Comparison of ENCODE assay signal across 8 cellular contexts in genomic region chr21:33380483-33380998, GRCh38. TPM values are rescaled to one million over a fixed set of nuclear protein-coding genes. Genes with fewer than 3 reads are reported as not detected.
DNase-seq lines count a peak whose midpoint lies in the region; ATAC-seq and TF ChIP-seq lines count a peak whose summit lies in the region.

No MANE protein-coding gene starts in this region.

- H3K9me3 ChIP-seq in gastrocnemius medialis, result no peaks in the 10 kb centered on the region
- H3K9me3 ChIP-seq in neural progenitor cell (ENCODE audit: low read depth), result no peaks in the 10 kb centered on the region

- intact Hi-C loops in cardiac septum (cut with DNase I) (loop anchor here (2.0 kb wide), 1 partner anchor 22 kb away; the partner anchor contains the start of gene IFNGR2), gastrocnemius medialis (cut with DNase I; ENCODE audit: low total_unique reads) (loop anchor here (2.0 to 10.0 kb wide), 2 partner anchors 54 to 56 kb away; partner anchors contain the start of gene IFNAR1)

- TF ChIP-seq POLR2A in GM18951 (IDR thresholded peaks at IDR 0.05; ENCODE audit: extremely low read depth, insufficient read depth, insufficient read length), result peak; percentile 40
- TF ChIP-seq POLR2A in gastrocnemius medialis (IDR thresholded peaks at IDR 0.05), result peak; percentile 27 to 41

- CTCF ChIA-PET in AG04449 (lab: Yijun Ruan, JAX), result interaction anchor here (0.6 to 6.4 kb wide), 5 partner anchors 20 to 183 kb away, joined by 3 to 64 read pairs (median 7); no protein-coding TSS in a partner anchor
- CTCF ChIA-PET in activated naive CD4-positive, alpha-beta T cell treated with anti-CD3 and anti-CD28 coated beads, Interleukin-2, amount 10 ng/mL, durations not matched to agents 7 days and 5 days (lab: Charles Lee), result interaction anchor here (1.2 to 2.0 kb wide), 3 partner anchors 19 to 181 kb away, joined by 4 to 8 read pairs (median 5); no protein-coding TSS in a partner anchor

- peaks cover 64% of the 10 kb centered on the region for H3K4me1 Mint-ChIP-seq in activated naive CD4-positive, alpha-beta T cell treated with anti-CD3 and anti-CD28 coated beads, Interleukin-2, amount 10 ng/mL, durations not matched to agents 7 days and 5 days
- H3K4me1 Mint-ChIP-seq in neural progenitor cell, result peaks cover 15% of the 10 kb centered on the region

- H3K27ac ChIP-seq in gastrocnemius medialis (peak overlapping the region; percentile 72 to 80 (median 78)), neural progenitor cell (no peak overlapping the region)

- no peak for TF ChIP-seq CTCF in AG04449 (IDR thresholded peaks at IDR 0.05; ENCODE audit: insufficient read depth, low read length, missing control alignments)
- TF ChIP-seq CTCF in gastrocnemius medialis (IDR thresholded peaks at IDR 0.05 in 4 of 5, conservative IDR thresholded peaks at IDR 0.05 in 1 of 5), result no peak
- no peak for TF ChIP-seq CTCF in neural progenitor cell (IDR thresholded peaks at IDR 0.05)

- H3K9me3 Mint-ChIP-seq in activated naive CD4-positive, alpha-beta T cell treated with anti-CD3 and anti-CD28 coated beads, Interleukin-2, amount 10 ng/mL, durations not matched to agents 7 days and 5 days, result no peaks in the 10 kb centered on the region
- no peaks in the 10 kb centered on the region for H3K9me3 Mint-ChIP-seq in neural progenitor cell

- POLR2A ChIA-PET in AG04449 (lab: Yijun Ruan, JAX), result interaction anchor here (0.6 to 1.3 kb wide), 2 partner anchors 16 to 24 kb away, joined by 3 to 6 read pairs; no protein-coding TSS in a partner anchor

- H3F3A ChIP-seq in neural progenitor cell (ENCODE audit: low read depth), result no peaks in the 10 kb centered on the region

- H3K36me3 ChIP-seq in gastrocnemius medialis (no peaks in the 10 kb centered on the region), neural progenitor cell (no peaks in the 10 kb centered on the region)

- no peak overlapping the region for H3K4me2 ChIP-seq in neural progenitor cell

- peaks cover 18 to 34% of the 10 kb centered on the region in 2 donors for H3K4me1 ChIP-seq in gastrocnemius medialis
- no peaks in the 10 kb centered on the region for H3K4me1 ChIP-seq in neural progenitor cell

- no peaks in the 10 kb centered on the region for H3K79me2 ChIP-seq in neural progenitor cell (ENCODE audit: low read depth)

- no peak overlapping the region for H2AFZ ChIP-seq in neural progenitor cell (replicated peaks)

- H3K27me3 Mint-ChIP-seq in activated naive CD4-positive, alpha-beta T cell treated with anti-CD3 and anti-CD28 coated beads, Interleukin-2, amount 10 ng/mL, durations not matched to agents 7 days and 5 days, result peaks cover 60% of the 10 kb centered on the region
- peaks cover 6% of the 10 kb centered on the region for H3K27me3 Mint-ChIP-seq in neural progenitor cell (ENCODE audit: insufficient read depth, low read depth)

- peak; percentile 89 for DNase-seq in AG04449 (ENCODE audit: low read depth, low spot score)
- DNase-seq in SK-MEL-5 (ENCODE audit: low read depth, low spot score), result peak; percentile 96
- peak; percentile 90 for DNase-seq in activated naive CD4-positive, alpha-beta T cell treated with anti-CD3 and anti-CD28 coated beads, Interleukin-2, amount 10 ng/mL, durations not matched to agents 7 days and 5 days
- peak; percentile 97 for DNase-seq in cardiac septum (ENCODE audit: low spot score)
- peak; percentile 86 to 92 for DNase-seq in gastrocnemius medialis
- no peak for DNase-seq in neural progenitor cell (ENCODE audit: low spot score)

- H3K27me3 ChIP-seq in gastrocnemius medialis (no peaks in the 10 kb centered on the region), neural progenitor cell (no peaks in the 10 kb centered on the region)

- no peak overlapping the region for H3K4me3 Mint-ChIP-seq in activated naive CD4-positive, alpha-beta T cell treated with anti-CD3 and anti-CD28 coated beads, Interleukin-2, amount 10 ng/mL, durations not matched to agents 7 days and 5 days
- H3K4me3 Mint-ChIP-seq in neural progenitor cell, result no peak overlapping the region

- H3K9ac ChIP-seq in neural progenitor cell, result no peak overlapping the region

- peak overlapping the region; percentile 89 for H3K27ac Mint-ChIP-seq in activated naive CD4-positive, alpha-beta T cell treated with anti-CD3 and anti-CD28 coated beads, Interleukin-2, amount 10 ng/mL, durations not matched to agents 7 days and 5 days
- no peak overlapping the region for H3K27ac Mint-ChIP-seq in neural progenitor cell

- no peaks in the 10 kb centered on the region for H4K20me1 ChIP-seq in neural progenitor cell (ENCODE audit: low read depth)

- in situ Hi-C loops in GM18951 (cut with MboI; ENCODE audit: low sequenced_read_pairs, unreplicated experiment) (no loop called here), SK-MEL-5 (cut with HindIII; ENCODE audit: low pct_unique_long_range_greater_than_20kb, low sequenced_read_pairs) (no loop called here), gastrocnemius medialis (cut with MboI; ENCODE audit: low sequenced_read_pairs in 4 of 4) (no loop called here)

- no peak overlapping the region for H3K4me3 ChIP-seq in AG04449 (ENCODE audit: low read depth, low read length)
- no peak overlapping the region for H3K4me3 ChIP-seq in gastrocnemius medialis
- no peak overlapping the region for H3K4me3 ChIP-seq in neural progenitor cell

- peaks cover 5% of the 10 kb centered on the region for H3K36me3 Mint-ChIP-seq in activated naive CD4-positive, alpha-beta T cell treated with anti-CD3 and anti-CD28 coated beads, Interleukin-2, amount 10 ng/mL, durations not matched to agents 7 days and 5 days
- no peaks in the 10 kb centered on the region for H3K36me3 Mint-ChIP-seq in neural progenitor cell

- peak; percentile 54 for ATAC-seq in HG03354 (IDR thresholded peaks at IDR 0.05; ENCODE audit: poor library complexity, severe bottlenecking, unreplicated experiment)
- peak; percentile 96 to 98 for ATAC-seq in gastrocnemius medialis

RNA-seq across cellular contexts. Expression of gene IFNGR2, which starts 22.7 kb away (rescaled TPM):
- total RNA-seq in SK-MEL-5 (2014; rRNA removed; shearing (Covaris generic)), result 104 and 121 TPM in 2 replicates
- 158 and 170 TPM in 2 replicates for polyA plus RNA-seq in SK-MEL-5 (2015; cell fraction: cytosol; rRNA removed)
- polyA plus RNA-seq in SK-MEL-5 (2015; cell fraction: nucleus; rRNA removed), result 40.9 and 50.0 TPM in 2 replicates
- total RNA-seq in cardiac septum, result 37.0 TPM
- 10 to 100 TPM; 13.9 to 27.6 (median 24.2) TPM for total RNA-seq in gastrocnemius medialis
- 50.6 and 61.0 TPM in 2 replicates for total RNA-seq in neural progenitor cell (ENCODE audit: low replicate concordance)

RNA-seq across cellular contexts. Expression of gene IFNAR1, which starts 55.8 kb away (rescaled TPM):
- 10.7 and 11.9 TPM in 2 replicates for total RNA-seq in SK-MEL-5 (2014; rRNA removed; shearing (Covaris generic))
- 15.8 and 19.1 TPM in 2 replicates for polyA plus RNA-seq in SK-MEL-5 (2015; cell fraction: cytosol; rRNA removed)
- 6.3 and 10.0 TPM in 2 replicates for polyA plus RNA-seq in SK-MEL-5 (2015; cell fraction: nucleus; rRNA removed)
- total RNA-seq in cardiac septum, result 29.5 TPM
- total RNA-seq in gastrocnemius medialis, result 10 to 100 TPM in 2 of 4 donors, 1 to 10 TPM in 2; 8.9 to 24.3 (median 9.9) TPM
- total RNA-seq in neural progenitor cell (ENCODE audit: low replicate concordance), result 6.0 and 9.5 TPM in 2 replicates
